In genomic region chr11:45031912-45032519, GRCh38 we compare ENCODE assay signal across 11 cellular contexts.
DNase-seq lines count a peak whose midpoint lies in the region; ATAC-seq, FAIRE-seq and TF ChIP-seq lines count a peak whose summit lies in the region.
"Had no signal": no experiment of that assay in that cellular context is flagged by ENCODE, and none has a peak within 500 bp of the region (broad histone marks: within the 10 kb centered on the region; RNA-seq: fewer than 3 reads in every experiment).

No MANE protein-coding gene starts in this region.

- H2AFZ ChIP-seq in HepG2 (ENCODE audit: low read length) (no peak overlapping the region), MM.1S (ENCODE audit: low read length) (no peak overlapping the region)

- ATAC-seq in HepG2 (no peak), right lobe of liver (no peak), HG02798 (IDR thresholded peaks at IDR 0.05; ENCODE audit: poor library complexity, unreplicated experiment) (peak; percentile 78), upper lobe of right lung (peak; percentile 36)

- H3K27ac ChIP-seq in HepG2 (ENCODE audit: extremely low read length, insufficient read depth, low read length) (no peak overlapping the region), right lobe of liver (no peak overlapping the region), MM.1S (ENCODE audit: low read length) (peak overlapping the region; percentile 53; the same call in 1 of the 2 replicates), upper lobe of right lung (no peak overlapping the region)
- no peak overlapping the region for H3K27ac ChIP-seq in CD4-positive, alpha-beta memory T cell (ENCODE audit: low read depth, low read length)
- H3K27ac ChIP-seq: thoracic aorta had no signal

- no TSS peak for BruUV-seq in HepG2 (replicated peaks; lab: Mats Ljungman, UMichigan)

- H3K4me1 Mint-ChIP-seq in CD4-positive, alpha-beta memory T cell = peaks cover 0 to 5% (median 0%) of the 10 kb centered on the region in 4 donors
- peaks cover 22% of the 10 kb centered on the region for H3K4me1 Mint-ChIP-seq in glutamatergic neuron (ENCODE audit: low read depth, unreplicated experiment)

- H3K36me3 Mint-ChIP-seq in CD4-positive, alpha-beta memory T cell = no peaks in the 10 kb centered on the region
- peaks cover 4% of the 10 kb centered on the region for H3K36me3 Mint-ChIP-seq in glutamatergic neuron (ENCODE audit: unreplicated experiment)

- H3K4me3 ChIP-seq in HepG2 (replicated peaks in 1 of 3; ENCODE audit: insufficient read depth in 1 of 3, low read depth in 2 of 3, low read length in 3 of 3) = no peak overlapping the region
- H3K4me3 ChIP-seq in right lobe of liver = no peak overlapping the region
- no peak overlapping the region for H3K4me3 ChIP-seq in MM.1S (ENCODE audit: low read length)
- H3K4me3 ChIP-seq in upper lobe of right lung = no peak overlapping the region
- H3K4me3 ChIP-seq in CD4-positive, alpha-beta memory T cell (ENCODE audit: low read length in 2 of 2) = no peak overlapping the region
- H3K4me3 ChIP-seq: thoracic aorta had no signal

- no peak overlapping the region for H3K9ac ChIP-seq in HepG2 (ENCODE audit: insufficient read depth, low read depth, low read length)
- no peak overlapping the region for H3K9ac ChIP-seq in MM.1S (ENCODE audit: low read length)

- H3K27me3 Mint-ChIP-seq in CD4-positive, alpha-beta memory T cell = peaks cover 0 to 2% of the 10 kb centered on the region in 2 donors
- peaks cover 3% of the 10 kb centered on the region for H3K27me3 Mint-ChIP-seq in glutamatergic neuron (ENCODE audit: unreplicated experiment)

- peaks cover 0 to 21% of the 10 kb centered on the region in 2 experiments; a peak in 2 of 5 replicates for H3K27me3 ChIP-seq in HepG2 (ENCODE audit: control insufficient read depth in 1 of 2, insufficient read depth in 2 of 2, low read length in 2 of 2)
- H3K27me3 ChIP-seq in right lobe of liver = no peaks in the 10 kb centered on the region
- no peaks in the 10 kb centered on the region for H3K27me3 ChIP-seq in MM.1S (replicated peaks; ENCODE audit: insufficient read depth, low read length)
- no peaks in the 10 kb centered on the region for H3K27me3 ChIP-seq in upper lobe of right lung
- no peaks in the 10 kb centered on the region for H3K27me3 ChIP-seq in CD4-positive, alpha-beta memory T cell (ENCODE audit: insufficient read depth, low read length)

- H3K36me3 ChIP-seq in HepG2 (replicated peaks in 1 of 2; ENCODE audit: control insufficient read depth in 1 of 2, insufficient read depth in 2 of 2, low read length in 2 of 2) = no peaks in the 10 kb centered on the region
- no peaks in the 10 kb centered on the region for H3K36me3 ChIP-seq in right lobe of liver
- H3K36me3 ChIP-seq in MM.1S (replicated peaks; ENCODE audit: insufficient read depth, low read length) = no peaks in the 10 kb centered on the region
- no peaks in the 10 kb centered on the region for H3K36me3 ChIP-seq in upper lobe of right lung
- no peaks in the 10 kb centered on the region for H3K36me3 ChIP-seq in CD4-positive, alpha-beta memory T cell (ENCODE audit: insufficient read depth, low read length)
- H3K36me3 ChIP-seq: thoracic aorta had no signal

- H3K79me2 ChIP-seq in HepG2 (ENCODE audit: insufficient read depth, low read length) (no peaks in the 10 kb centered on the region), MM.1S (ENCODE audit: low read length) (no peaks in the 10 kb centered on the region)

- POLR2A ChIA-PET in HepG2 (lab: Yijun Ruan, JAX) = no interaction called here
- POLR2A ChIA-PET in CD4-positive, alpha-beta memory T cell (lab: Charles Lee; ENCODE audit: partially characterized antibody) = interaction anchor here (0.7 kb wide), 1 partner anchor 9 kb away, joined by 3 read pairs; no protein-coding TSS in a partner anchor

- DNase-seq in HepG2 (ENCODE audit: low spot score) = no peak
- DNase-seq in right lobe of liver = no peak
- DNase-seq in MM.1S = peak; percentile 77
- no peak for DNase-seq in upper lobe of right lung
- DNase-seq in CD4-positive, alpha-beta memory T cell = no peak
- DNase-seq in glutamatergic neuron = no peak
- no peak for DNase-seq in NCI-H524 (lab: John Stamatoyannopoulos, UW)

- H3K27ac Mint-ChIP-seq in CD4-positive, alpha-beta memory T cell = no peak overlapping the region
- no peak overlapping the region for H3K27ac Mint-ChIP-seq in glutamatergic neuron (ENCODE audit: unreplicated experiment)

- H3K9me2 ChIP-seq in MM.1S (replicated peaks; ENCODE audit: insufficient read depth, low read length) = no peaks in the 10 kb centered on the region

- no peaks in the 10 kb centered on the region for H3K4me1 ChIP-seq in HepG2 (ENCODE audit: insufficient read depth, low read length)
- H3K4me1 ChIP-seq in right lobe of liver = no peaks in the 10 kb centered on the region
- peaks cover 20% of the 10 kb centered on the region for H3K4me1 ChIP-seq in MM.1S (ENCODE audit: low read length)
- H3K4me1 ChIP-seq in upper lobe of right lung = no peaks in the 10 kb centered on the region
- no peaks in the 10 kb centered on the region for H3K4me1 ChIP-seq in CD4-positive, alpha-beta memory T cell (ENCODE audit: insufficient read depth, low read length)

- H3K4me2 ChIP-seq in HepG2 (ENCODE audit: low read depth, low read length) (no peak overlapping the region), MM.1S (ENCODE audit: low read depth, low read length) (0 out of 2 replicates have a peak overlapping the region, but pooled peaks have one; percentile 2)

- no peak for TF ChIP-seq CTCF in HepG2 (CRISPR knock-in tag; IDR thresholded peaks at IDR 0.05)
- no peak for TF ChIP-seq CTCF in right lobe of liver (IDR thresholded peaks at IDR 0.05)
- no peak for TF ChIP-seq CTCF in MM.1S (IDR thresholded peaks at IDR 0.05; ENCODE audit: low read length)
- no peak for TF ChIP-seq CTCF in upper lobe of right lung (IDR thresholded peaks at IDR 0.05)
- TF ChIP-seq CTCF in glutamatergic neuron (IDR thresholded peaks at IDR 0.05; ENCODE audit: partially characterized antibody, unreplicated experiment) = no peak

- in situ Hi-C loops in HepG2 (cut with HindIII; ENCODE audit: extremely low pct_ligation_motif_present, low pct_unique_long_range_greater_than_20kb) = no loop called here

- H4K20me1 ChIP-seq in HepG2 (ENCODE audit: insufficient read depth, low read length) (no peaks in the 10 kb centered on the region), MM.1S (ENCODE audit: insufficient read depth, low read length) (no peaks in the 10 kb centered on the region)

- TF ChIP-seq EP300 in HepG2 (IDR thresholded peaks at IDR 0.05; ENCODE audit: low read depth in 2 of 2, low read length in 2 of 2) (no peak), HepG2 (CRISPR knock-in tag; IDR thresholded peaks at IDR 0.05; ENCODE audit: borderline replicate concordance) (no peak)

- no peak for TF ChIP-seq RAD21 in HepG2 (CRISPR knock-in tag; IDR thresholded peaks at IDR 0.05)

- peaks cover 9% of the 10 kb centered on the region; the same call in 1 of the 2 replicates for H3F3A ChIP-seq in MM.1S (ENCODE audit: insufficient read depth, low read length)

- no peak overlapping the region for H3K4me3 Mint-ChIP-seq in CD4-positive, alpha-beta memory T cell
- no peak overlapping the region for H3K4me3 Mint-ChIP-seq in glutamatergic neuron (ENCODE audit: unreplicated experiment)

- CTCF ChIA-PET in HepG2 (lab: Yijun Ruan, JAX; ENCODE audit: low intra/inter-chr PET ratio, low total read pairs) = no interaction called here
- CTCF ChIA-PET in CD4-positive, alpha-beta memory T cell (lab: Charles Lee; ENCODE audit: partially characterized antibody) = interaction anchor here (1.0 kb wide), 1 partner anchor 76 kb away, joined by 3 read pairs; no protein-coding TSS in a partner anchor

- no peak for TF ChIP-seq POLR2A in HepG2 (IDR thresholded peaks at IDR 0.05; ENCODE audit: insufficient read depth in 1 of 2, low read depth in 2 of 2, low read length in 2 of 2)
- no peak for TF ChIP-seq POLR2A in right lobe of liver (IDR thresholded peaks at IDR 0.05)

- no peak for FAIRE-seq in HepG2 (lab: Jason Lieb, UNC)
- FAIRE-seq: A204.1, frontal cortex had no signal

- 0% methylated on average over 2 of the region's 2 CpGs for WGBS in HepG2 (ENCODE audit: low lambda C conversion rate)
- WGBS in right lobe of liver (ENCODE audit: insufficient coverage, low coverage, low lambda C conversion rate, missing lambda C conversion rate) = 86% methylated on average over 2 of the region's 2 CpGs

- H3K9me3 ChIP-seq in HepG2 (ENCODE audit: low read length) = no peaks in the 10 kb centered on the region
- H3K9me3 ChIP-seq in right lobe of liver = no peaks in the 10 kb centered on the region
- H3K9me3 ChIP-seq in MM.1S (replicated peaks; ENCODE audit: insufficient read depth, low read length) = no peaks in the 10 kb centered on the region
- H3K9me3 ChIP-seq in upper lobe of right lung = no peaks in the 10 kb centered on the region
- H3K9me3 ChIP-seq in CD4-positive, alpha-beta memory T cell (ENCODE audit: control insufficient read depth in 1 of 2, low read length in 2 of 2) = no peaks in the 10 kb centered on the region
- H3K9me3 ChIP-seq: thoracic aorta had no signal

- H3K9me3 Mint-ChIP-seq in CD4-positive, alpha-beta memory T cell = peaks cover 0 to 2% (median 0%) of the 10 kb centered on the region in 8 donors
- peaks cover 11% of the 10 kb centered on the region for H3K9me3 Mint-ChIP-seq in glutamatergic neuron (ENCODE audit: unreplicated experiment)

- intact Hi-C loops in HepG2 (cut with micrococcal nuclease; ENCODE audit: unreplicated experiment) = no loop called here
- intact Hi-C loops in right lobe of liver (cut with DNase I) = no loop called here
- intact Hi-C loops in upper lobe of right lung (cut with DNase I) = no loop called here
- intact Hi-C loops in CD4-positive, alpha-beta memory T cell (cut with micrococcal nuclease) = no loop called here

TF ChIP-seq in HepG2, 621 proteins besides CTCF, POLR2A, EP300 and RAD21 (continues in another document):
- no peak for TF ChIP-seq NFYB (CRISPR knock-in tag; IDR thresholded peaks at IDR 0.05)
- no peak for TF ChIP-seq SALL2 (CRISPR knock-in tag; IDR thresholded peaks at IDR 0.05)
- TF ChIP-seq TARDBP (CRISPR knock-in tag; IDR thresholded peaks at IDR 0.05) = no peak
- peak; percentile 92 for TF ChIP-seq MNT (IDR thresholded peaks at IDR 0.05)

Comparison
In these comparisons a context has a peak if more than half of its experiments do, and no peak if none do; other contexts are left out.
1. ATAC-seq: peak in HG02798 (single experiment) and upper lobe of right lung (single experiment); none in HepG2 (single experiment) and right lobe of liver (0 of 4).